ENCODE assay signal across 22 cellular contexts in the genomic region with DNA sequence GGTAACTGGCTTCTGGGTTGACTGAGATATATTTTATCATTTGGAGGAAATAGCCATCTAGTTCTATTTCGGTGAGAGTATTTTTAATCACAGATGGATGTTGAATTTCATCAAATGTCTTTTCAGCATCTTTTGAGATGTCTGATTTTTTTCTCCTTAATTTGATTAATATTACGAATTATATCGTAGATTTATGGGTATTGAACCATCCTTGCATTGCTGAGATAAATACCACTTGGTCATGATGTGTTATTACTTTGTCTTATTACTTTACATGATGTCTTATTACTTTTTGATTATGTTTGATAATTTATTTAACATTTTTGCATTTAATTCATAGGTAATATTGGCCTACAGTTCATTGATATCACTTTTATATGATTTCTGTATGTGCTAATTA.
DNase-seq lines count a peak whose midpoint lies in the region; ATAC-seq, FAIRE-seq and TF ChIP-seq lines count a peak whose summit lies in the region.
"Had no signal": no experiment of that assay in that cellular context is flagged by ENCODE, and none has a peak within 500 bp of the region (broad histone marks: within the 10 kb centered on the region; RNA-seq: fewer than 3 reads in every experiment).

No MANE protein-coding gene starts in this region.

- no peak overlapping the region for H3K4me3 ChIP-seq in K562
- H3K4me3 ChIP-seq: BLaER1 treated with 17β-estradiol and CSF1 and Interleukin-3, amounts not matched to agents 10 nM and 100 nM; GM23338 had no signal

- TF ChIP-seq EP300 in K562 (IDR thresholded peaks at IDR 0.05; ENCODE audit: low read length), result no peak

- no peaks in the 10 kb centered on the region for H3K27me3 ChIP-seq in K562 (ENCODE audit: control insufficient read depth in 2 of 2, insufficient read depth in 2 of 2, low read length in 2 of 2)
- H3K27me3 ChIP-seq: BE2C; BLaER1 treated with 17β-estradiol and CSF1 and Interleukin-3, amounts not matched to agents 10 nM and 100 nM had no signal

- DNase-seq in DMS 273 (lab: John Stamatoyannopoulos, UW; ENCODE audit: unreplicated experiment), result peak; percentile 15
- no peak for DNase-seq in DMS 273 treated with DMSO at 0.1 percent for 48 hours (lab: John Stamatoyannopoulos, UW)
- DNase-seq in NCI-H748 (lab: John Stamatoyannopoulos, UW; ENCODE audit: unreplicated experiment), result peak; percentile 14
- DNase-seq in NCI-H748 treated with DMSO at 0.1 percent for 48 hours (lab: John Stamatoyannopoulos, UW), result no peak
- no peak for DNase-seq in K562 (ENCODE audit: extremely low read depth in 1 of 4, low spot score in 3 of 4)
- no peak for DNase-seq in KBM-7
- no peak for DNase-seq in HuH-7 (ENCODE audit: low spot score)
- DNase-seq: ACHN; AML-193; BE2C; CD4-positive, alpha-beta T cell; CD8-positive, alpha-beta memory T cell; DMS153; DMS79 treated with DMSO at 0.1 percent for 48 hours; H9; HFFc6 had no signal

- H3K4me2 ChIP-seq in K562 (ENCODE audit: insufficient read depth, low read length), result no peak overlapping the region
- H3K4me2 ChIP-seq: BLaER1 treated with 17β-estradiol and CSF1 and Interleukin-3, amounts not matched to agents 10 nM and 100 nM; GM23338 had no signal

- 12% methylated on average over 3 of the region's 3 CpGs for WGBS in K562 (ENCODE audit: insufficient coverage, low coverage, missing lambda C conversion rate)

- no peaks in the 10 kb centered on the region for H3K79me2 ChIP-seq in K562 (ENCODE audit: control insufficient read depth, insufficient read depth, low read length)

- TF ChIP-seq POLR2A in K562 (conservative IDR thresholded peaks at IDR 0.05), result no peak

- 0 out of 2 replicates have a peak, but pooled peaks cover 3% of the 10 kb centered on the region for H3K9me3 ChIP-seq in K562 (replicated peaks; ENCODE audit: control insufficient read depth, insufficient read depth, low read depth, low read length)
- H3K9me3 ChIP-seq: BE2C had no signal

- POLR2A ChIA-PET in K562 (lab: Yijun Ruan, JAX), result no interaction called here

- TF ChIP-seq CTCF in K562 (IDR thresholded peaks at IDR 0.05 in 2 of 3, conservative IDR thresholded peaks at IDR 0.05 in 1 of 3; ENCODE audit: insufficient read depth in 2 of 3, low read depth in 1 of 3, low read length in 3 of 3), result no peak

- no peak overlapping the region for H2AFZ ChIP-seq in K562 (ENCODE audit: low read depth, low read length)
- H2AFZ ChIP-seq: GM23338 had no signal

- TF ChIP-seq RAD21 in K562 (CRISPR knock-in tag; conservative IDR thresholded peaks at IDR 0.05 in 1 of 2, IDR thresholded peaks at IDR 0.05 in 1 of 2), result no peak

- H3K9ac ChIP-seq in K562 (ENCODE audit: insufficient read depth in 1 of 2, low read depth in 2 of 2, low read length in 2 of 2), result no peak overlapping the region
- H3K9ac ChIP-seq: BLaER1 treated with 17β-estradiol and CSF1 and Interleukin-3, amounts not matched to agents 10 nM and 100 nM had no signal

- no peaks in the 10 kb centered on the region for H4K20me1 ChIP-seq in K562 (replicated peaks; ENCODE audit: control insufficient read depth, insufficient read depth, low read length)
- H4K20me1 ChIP-seq: BLaER1 treated with 17β-estradiol and CSF1 and Interleukin-3, amounts not matched to agents 10 nM and 100 nM had no signal

- no peaks in the 10 kb centered on the region for H3K36me3 ChIP-seq in K562 (ENCODE audit: control insufficient read depth, insufficient read depth, low read length)
- H3K36me3 ChIP-seq: BE2C; BLaER1 treated with 17β-estradiol and CSF1 and Interleukin-3, amounts not matched to agents 10 nM and 100 nM had no signal

- no peaks in the 10 kb centered on the region; a peak in 1 of 5 replicates for H3K4me1 ChIP-seq in K562 (replicated peaks in 1 of 2; ENCODE audit: control insufficient read depth in 2 of 2, insufficient read depth in 2 of 2, low read length in 2 of 2)
- H3K4me1 ChIP-seq: BE2C; BLaER1 treated with 17β-estradiol and CSF1 and Interleukin-3, amounts not matched to agents 10 nM and 100 nM had no signal

- in situ Hi-C loops in K562 (cut with MboI) (no loop called here), KBM-7 (cut with MboI; ENCODE audit: low pct_unique_long_range_greater_than_20kb, low sequenced_read_pairs) (no loop called here)

- BruUV-seq in K562 (replicated peaks; lab: Mats Ljungman, UMichigan), result no TSS peak

- FAIRE-seq in K562 (lab: Jason Lieb, UNC), result no peak
- FAIRE-seq: D721Med, GM12892 had no signal

- H3K27ac ChIP-seq in K562 (ENCODE audit: extremely low read depth, low read depth, low read length), result no peak overlapping the region
- H3K27ac ChIP-seq: 22Rv1; BLaER1 treated with 17β-estradiol and CSF1 and Interleukin-3, amounts not matched to agents 10 nM and 100 nM had no signal

- CTCF ChIA-PET in K562 (lab: Yijun Ruan, JAX; ENCODE audit: low intra/inter-chr PET ratio), result no interaction called here

- no peak for ATAC-seq in K562
- ATAC-seq: GM23338, HCT116 had no signal

- H3K9me1 ChIP-seq in K562 (ENCODE audit: control insufficient read depth, insufficient read depth, low read length), result no peaks in the 10 kb centered on the region

- intact Hi-C loops in K562 (cut with micrococcal nuclease), result no loop called here

TF ChIP-seq in K562, 482 proteins besides CTCF, POLR2A, EP300 and RAD21:
- TF ChIP-seq CBX3 (IDR thresholded peaks at IDR 0.05; ENCODE audit: borderline replicate concordance in 1 of 2, low read length in 2 of 2), result 0 out of 3 replicates have a peak, but pooled peaks of 1 of the 2 experiments have one; percentile 36
- TF ChIP-seq ARHGAP35 (IDR thresholded peaks at IDR 0.05; ENCODE audit: partially characterized antibody), result no peak
- TF ChIP-seq HDAC8 (tag; IDR thresholded peaks at IDR 0.05), result no peak
- peak; percentile 48 for TF ChIP-seq ZNF280A (IDR thresholded peaks at IDR 0.05; ENCODE audit: low read depth, partially characterized antibody)
- TF ChIP-seq ZNF324 (CRISPR knock-in tag; IDR thresholded peaks at IDR 0.05), result peak; percentile 97
- TF ChIP-seq, protein P1, sequence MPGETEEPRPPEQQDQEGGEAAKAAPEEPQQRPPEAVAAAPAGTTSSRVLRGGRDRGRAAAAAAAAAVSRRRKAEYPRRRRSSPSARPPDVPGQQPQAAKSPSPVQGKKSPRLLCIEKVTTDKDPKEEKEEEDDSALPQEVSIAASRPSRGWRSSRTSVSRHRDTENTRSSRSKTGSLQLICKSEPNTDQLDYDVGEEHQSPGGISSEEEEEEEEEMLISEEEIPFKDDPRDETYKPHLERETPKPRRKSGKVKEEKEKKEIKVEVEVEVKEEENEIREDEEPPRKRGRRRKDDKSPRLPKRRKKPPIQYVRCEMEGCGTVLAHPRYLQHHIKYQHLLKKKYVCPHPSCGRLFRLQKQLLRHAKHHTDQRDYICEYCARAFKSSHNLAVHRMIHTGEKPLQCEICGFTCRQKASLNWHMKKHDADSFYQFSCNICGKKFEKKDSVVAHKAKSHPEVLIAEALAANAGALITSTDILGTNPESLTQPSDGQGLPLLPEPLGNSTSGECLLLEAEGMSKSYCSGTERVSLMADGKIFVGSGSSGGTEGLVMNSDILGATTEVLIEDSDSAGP (CRISPR knock-in tag; IDR thresholded peaks at IDR 0.05), result no peak
- no peak for TF ChIP-seq STAG1 (CRISPR knock-in tag; IDR thresholded peaks at IDR 0.05; ENCODE audit: borderline replicate concordance)
- TF ChIP-seq, protein P2, sequence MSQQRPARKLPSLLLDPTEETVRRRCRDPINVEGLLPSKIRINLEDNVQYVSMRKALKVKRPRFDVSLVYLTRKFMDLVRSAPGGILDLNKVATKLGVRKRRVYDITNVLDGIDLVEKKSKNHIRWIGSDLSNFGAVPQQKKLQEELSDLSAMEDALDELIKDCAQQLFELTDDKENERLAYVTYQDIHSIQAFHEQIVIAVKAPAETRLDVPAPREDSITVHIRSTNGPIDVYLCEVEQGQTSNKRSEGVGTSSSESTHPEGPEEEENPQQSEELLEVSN (IDR thresholded peaks at IDR 0.05; ENCODE audit: borderline replicate concordance in 1 of 2, extremely low read depth in 1 of 2, insufficient read depth in 1 of 2, insufficient read length in 1 of 2, low read depth in 1 of 2, low read length in 1 of 2, poor library complexity in 1 of 2, severe bottlenecking in 1 of 2), result no peak
- TF ChIP-seq U2AF1 (optimal IDR thresholded peaks at IDR 0.05; ENCODE audit: low read depth, low read length), result no peak

Comparison
In these comparisons a context has a peak if more than half of its experiments do, and no peak if none do; other contexts are left out.
1. DNase-seq: peak in DMS 273 (single experiment) and NCI-H748 (single experiment); none in DMS 273 treated with DMSO at 0.1 percent for 48 hours (single experiment), NCI-H748 treated with DMSO at 0.1 percent for 48 hours (single experiment), K562 (0 of 4), KBM-7 (single experiment) and HuH-7 (single experiment).